10 cellular contexts compared by ENCODE assay signal in the genomic region with DNA sequence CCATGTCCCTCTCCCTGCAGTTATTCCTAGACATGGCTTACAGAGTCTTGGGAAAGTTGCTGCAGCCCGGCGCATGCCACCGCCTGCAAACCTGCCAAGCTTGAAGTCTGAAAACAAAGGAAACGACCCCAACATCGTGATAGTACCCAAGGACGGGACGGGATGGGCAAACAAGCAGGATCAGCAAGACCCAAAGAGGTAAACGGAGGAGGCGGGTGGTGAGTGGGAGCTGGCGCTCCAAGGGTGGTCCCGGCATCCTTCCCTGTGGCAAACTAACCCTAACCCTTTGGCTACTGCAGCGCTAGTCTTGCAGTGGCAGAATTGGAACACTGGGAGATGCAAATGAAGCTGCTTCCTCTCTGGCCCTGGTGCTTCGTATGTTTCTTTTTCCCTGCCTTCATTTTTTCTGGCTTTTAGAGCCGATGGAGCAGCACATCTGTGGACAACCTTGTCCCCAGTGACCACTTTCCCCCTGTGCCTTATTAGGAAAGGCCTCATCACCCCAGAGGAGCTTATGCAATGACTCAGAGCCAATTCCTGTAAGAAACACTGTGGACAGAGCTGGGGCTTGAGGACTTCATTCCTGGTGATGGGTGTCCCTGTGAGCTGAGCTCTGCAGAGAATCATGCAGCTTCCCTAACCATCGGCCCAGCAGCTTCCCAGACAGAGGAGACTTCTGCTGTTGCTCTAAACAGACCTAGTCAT. TPM values are rescaled to one million over a fixed set of nuclear protein-coding genes. Genes with fewer than 3 reads are reported as not detected.
DNase-seq lines count a peak whose midpoint lies in the region; ATAC-seq and TF ChIP-seq lines count a peak whose summit lies in the region.
"Had no signal": no experiment of that assay in that cellular context is flagged by ENCODE, and none has a peak within 500 bp of the region (broad histone marks: within the 10 kb centered on the region; RNA-seq: fewer than 3 reads in every experiment).

No MANE protein-coding gene starts in this region.

- H3K36me3 ChIP-seq in GM23338 (ENCODE audit: insufficient read depth): peaks cover 28% of the 10 kb centered on the region

- H3K79me2 ChIP-seq in GM23338 (replicated peaks; ENCODE audit: insufficient read depth): peaks cover 90% of the 10 kb centered on the region

- POLR2A ChIA-PET in activated B cell treated with CpG ODN at 0.5 μM for 24 hours (lab: Charles Lee): interaction anchor here (1.1 kb wide), 1 partner anchor 60 kb away, joined by 3 read pairs; no protein-coding TSS in a partner anchor

- H3K36me3 Mint-ChIP-seq in GM23338 (ENCODE audit: low read depth) (peaks cover 72% of the 10 kb centered on the region), activated B cell treated with CpG ODN at 0.5 μM for 24 hours (ENCODE audit: low read depth) (peaks cover 66% of the 10 kb centered on the region)

- CTCF ChIA-PET in activated B cell treated with CpG ODN at 0.5 μM for 24 hours (lab: Charles Lee): no interaction called here

- H3K27ac ChIP-seq in GM23338 (ENCODE audit: low read depth): peak overlapping the region; percentile 91
- H3K27ac ChIP-seq: lower lobe of right lung had no signal

- intact Hi-C loops in activated B cell treated with CpG ODN at 0.5 μM for 24 hours (cut with micrococcal nuclease): no loop called here

- H2AFZ ChIP-seq in GM23338: no peak overlapping the region

- TF ChIP-seq CTCF in GM23338 (conservative IDR thresholded peaks at IDR 0.05; ENCODE audit: low read depth in 2 of 2) (no peak), activated B cell treated with CpG ODN at 0.5 μM for 24 hours (IDR thresholded peaks at IDR 0.05) (no peak)

- ATAC-seq in GM23338 (no peak), activated B cell treated with CpG ODN at 0.5 μM for 24 hours (ENCODE audit: low read depth) (no peak), HG03521 (IDR thresholded peaks at IDR 0.05; ENCODE audit: unreplicated experiment) (no peak)
- ATAC-seq: lower lobe of right lung had no signal

- H3F3A ChIP-seq in GM23338 (replicated peaks; ENCODE audit: low read depth): peaks cover 59% of the 10 kb centered on the region

- DNase-seq in GM23338 (ENCODE audit: low spot score) (no peak), activated B cell treated with CpG ODN at 0.5 μM for 24 hours (no peak), fibroblast of the conjunctiva (ENCODE audit: low read depth) (peak; percentile 46), pulmonary artery endothelial cell (ENCODE audit: low read depth, low spot score) (peak; percentile 27), NCI-H1436 treated with DMSO at 0.1 percent for 48 hours (lab: John Stamatoyannopoulos, UW) (no peak), NCI-H2029 treated with DMSO at 0.1 percent for 48 hours (lab: John Stamatoyannopoulos, UW) (no peak)
- no peak for DNase-seq in stimulated activated naive CD4-positive, alpha-beta T cell (lab: John Stamatoyannopoulos, UW)
- DNase-seq: activated gamma-delta T cell, lower lobe of right lung had no signal

- no peak overlapping the region; the same call in 2 of the 3 replicates for H3K4me3 Mint-ChIP-seq in GM23338
- no peak overlapping the region for H3K4me3 Mint-ChIP-seq in activated B cell treated with CpG ODN at 0.5 μM for 24 hours

- no peak overlapping the region for H3K4me2 ChIP-seq in GM23338

- peaks cover 20% of the 10 kb centered on the region for H3K27me3 Mint-ChIP-seq in GM23338 (ENCODE audit: insufficient read depth, low read depth, poor library complexity)
- no peaks in the 10 kb centered on the region for H3K27me3 Mint-ChIP-seq in activated B cell treated with CpG ODN at 0.5 μM for 24 hours

- H3K9me3 Mint-ChIP-seq in GM23338 (no peaks in the 10 kb centered on the region), activated B cell treated with CpG ODN at 0.5 μM for 24 hours (no peaks in the 10 kb centered on the region)

- peaks cover 73% of the 10 kb centered on the region for H4K20me1 ChIP-seq in GM23338 (replicated peaks; ENCODE audit: insufficient read depth)

- H3K27ac Mint-ChIP-seq in GM23338 (peak overlapping the region; percentile 79), activated B cell treated with CpG ODN at 0.5 μM for 24 hours (peak overlapping the region; percentile 2)

- H3K27me3 ChIP-seq in GM23338 (ENCODE audit: insufficient read depth): no peaks in the 10 kb centered on the region

- peaks cover 74% of the 10 kb centered on the region for H3K4me1 Mint-ChIP-seq in GM23338
- peaks cover 27% of the 10 kb centered on the region for H3K4me1 Mint-ChIP-seq in activated B cell treated with CpG ODN at 0.5 μM for 24 hours

- peaks cover 67% of the 10 kb centered on the region for H3K4me1 ChIP-seq in GM23338 (ENCODE audit: insufficient read depth)

- H3K9me2 ChIP-seq in GM23338 (ENCODE audit: insufficient read depth): no peaks in the 10 kb centered on the region

- H3K4me3 ChIP-seq in GM23338: no peak overlapping the region
- H3K4me3 ChIP-seq: lower lobe of right lung had no signal

TF ChIP-seq in GM23338, 12 proteins besides CTCF, POLR2A, EP300 and RAD21 (continues in another document):
- TF ChIP-seq, protein P1, sequence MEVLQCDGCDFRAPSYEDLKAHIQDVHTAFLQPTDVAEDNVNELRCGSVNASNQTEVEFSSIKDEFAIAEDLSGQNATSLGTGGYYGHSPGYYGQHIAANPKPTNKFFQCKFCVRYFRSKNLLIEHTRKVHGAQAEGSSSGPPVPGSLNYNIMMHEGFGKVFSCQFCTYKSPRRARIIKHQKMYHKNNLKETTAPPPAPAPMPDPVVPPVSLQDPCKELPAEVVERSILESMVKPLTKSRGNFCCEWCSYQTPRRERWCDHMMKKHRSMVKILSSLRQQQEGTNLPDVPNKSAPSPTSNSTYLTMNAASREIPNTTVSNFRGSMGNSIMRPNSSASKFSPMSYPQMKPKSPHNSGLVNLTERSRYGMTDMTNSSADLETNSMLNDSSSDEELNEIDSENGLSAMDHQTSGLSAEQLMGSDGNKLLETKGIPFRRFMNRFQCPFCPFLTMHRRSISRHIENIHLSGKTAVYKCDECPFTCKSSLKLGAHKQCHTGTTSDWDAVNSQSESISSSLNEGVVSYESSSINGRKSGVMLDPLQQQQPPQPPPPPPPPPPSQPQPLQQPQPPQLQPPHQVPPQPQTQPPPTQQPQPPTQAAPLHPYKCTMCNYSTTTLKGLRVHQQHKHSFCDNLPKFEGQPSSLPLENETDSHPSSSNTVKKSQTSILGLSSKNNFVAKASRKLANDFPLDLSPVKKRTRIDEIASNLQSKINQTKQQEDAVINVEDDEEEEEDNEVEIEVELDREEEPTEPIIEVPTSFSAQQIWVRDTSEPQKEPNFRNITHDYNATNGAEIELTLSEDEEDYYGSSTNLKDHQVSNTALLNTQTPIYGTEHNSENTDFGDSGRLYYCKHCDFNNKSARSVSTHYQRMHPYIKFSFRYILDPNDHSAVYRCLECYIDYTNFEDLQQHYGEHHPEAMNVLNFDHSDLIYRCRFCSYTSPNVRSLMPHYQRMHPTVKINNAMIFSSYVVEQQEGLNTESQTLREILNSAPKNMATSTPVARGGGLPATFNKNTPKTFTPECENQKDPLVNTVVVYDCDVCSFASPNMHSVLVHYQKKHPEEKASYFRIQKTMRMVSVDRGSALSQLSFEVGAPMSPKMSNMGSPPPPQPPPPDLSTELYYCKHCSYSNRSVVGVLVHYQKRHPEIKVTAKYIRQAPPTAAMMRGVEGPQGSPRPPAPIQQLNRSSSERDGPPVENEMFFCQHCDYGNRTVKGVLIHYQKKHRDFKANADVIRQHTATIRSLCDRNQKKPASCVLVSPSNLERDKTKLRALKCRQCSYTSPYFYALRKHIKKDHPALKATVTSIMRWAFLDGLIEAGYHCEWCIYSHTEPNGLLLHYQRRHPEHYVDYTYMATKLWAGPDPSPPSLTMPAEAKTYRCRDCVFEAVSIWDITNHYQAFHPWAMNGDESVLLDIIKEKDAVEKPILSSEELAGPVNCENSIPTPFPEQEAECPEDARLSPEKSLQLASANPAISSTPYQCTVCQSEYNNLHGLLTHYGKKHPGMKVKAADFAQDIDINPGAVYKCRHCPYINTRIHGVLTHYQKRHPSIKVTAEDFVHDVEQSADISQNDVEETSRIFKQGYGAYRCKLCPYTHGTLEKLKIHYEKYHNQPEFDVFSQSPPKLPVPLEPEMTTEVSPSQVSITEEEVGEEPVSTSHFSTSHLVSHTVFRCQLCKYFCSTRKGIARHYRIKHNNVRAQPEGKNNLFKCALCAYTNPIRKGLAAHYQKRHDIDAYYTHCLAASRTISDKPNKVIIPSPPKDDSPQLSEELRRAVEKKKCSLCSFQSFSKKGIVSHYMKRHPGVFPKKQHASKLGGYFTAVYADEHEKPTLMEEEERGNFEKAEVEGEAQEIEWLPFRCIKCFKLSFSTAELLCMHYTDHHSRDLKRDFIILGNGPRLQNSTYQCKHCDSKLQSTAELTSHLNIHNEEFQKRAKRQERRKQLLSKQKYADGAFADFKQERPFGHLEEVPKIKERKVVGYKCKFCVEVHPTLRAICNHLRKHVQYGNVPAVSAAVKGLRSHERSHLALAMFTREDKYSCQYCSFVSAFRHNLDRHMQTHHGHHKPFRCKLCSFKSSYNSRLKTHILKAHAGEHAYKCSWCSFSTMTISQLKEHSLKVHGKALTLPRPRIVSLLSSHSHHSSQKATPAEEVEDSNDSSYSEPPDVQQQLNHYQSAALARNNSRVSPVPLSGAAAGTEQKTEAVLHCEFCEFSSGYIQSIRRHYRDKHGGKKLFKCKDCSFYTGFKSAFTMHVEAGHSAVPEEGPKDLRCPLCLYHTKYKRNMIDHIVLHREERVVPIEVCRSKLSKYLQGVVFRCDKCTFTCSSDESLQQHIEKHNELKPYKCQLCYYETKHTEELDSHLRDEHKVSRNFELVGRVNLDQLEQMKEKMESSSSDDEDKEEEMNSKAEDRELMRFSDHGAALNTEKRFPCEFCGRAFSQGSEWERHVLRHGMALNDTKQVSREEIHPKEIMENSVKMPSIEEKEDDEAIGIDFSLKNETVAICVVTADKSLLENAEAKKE (CRISPR knock-in tag; IDR thresholded peaks at IDR 0.05): no peak

RNA-seq across cellular contexts. Expression of a gene that starts 38.9 kb away (rescaled TPM):
- 171 and 193 TPM in 2 replicates for total RNA-seq in GM23338 (2014; rRNA removed; shearing (Covaris generic))
- polyA plus RNA-seq in GM23338 (2016; fragmentation: Nextera tagmentation; extraction: Ambion mirVana): 41.4 and 45.0 TPM in 2 replicates
- total RNA-seq in activated B cell treated with CpG ODN at 0.5 μM for 24 hours (170 and 206 TPM in 2 replicates), pulmonary artery endothelial cell (47.2 and 61.3 TPM in 2 replicates)

Comparison
In these comparisons a context has a peak if more than half of its experiments do, and no peak if none do; other contexts are left out.
1. DNase-seq: peak in fibroblast of the conjunctiva (single experiment) and pulmonary artery endothelial cell (single experiment); none in GM23338 (single experiment), activated B cell treated with CpG ODN at 0.5 μM for 24 hours (single experiment), stimulated activated naive CD4-positive, alpha-beta T cell (0 of 6), NCI-H1436 treated with DMSO at 0.1 percent for 48 hours (single experiment) and NCI-H2029 treated with DMSO at 0.1 percent for 48 hours (single experiment).